Comparison of ENCODE assay signal across 1 cellular context in the genomic region with DNA sequence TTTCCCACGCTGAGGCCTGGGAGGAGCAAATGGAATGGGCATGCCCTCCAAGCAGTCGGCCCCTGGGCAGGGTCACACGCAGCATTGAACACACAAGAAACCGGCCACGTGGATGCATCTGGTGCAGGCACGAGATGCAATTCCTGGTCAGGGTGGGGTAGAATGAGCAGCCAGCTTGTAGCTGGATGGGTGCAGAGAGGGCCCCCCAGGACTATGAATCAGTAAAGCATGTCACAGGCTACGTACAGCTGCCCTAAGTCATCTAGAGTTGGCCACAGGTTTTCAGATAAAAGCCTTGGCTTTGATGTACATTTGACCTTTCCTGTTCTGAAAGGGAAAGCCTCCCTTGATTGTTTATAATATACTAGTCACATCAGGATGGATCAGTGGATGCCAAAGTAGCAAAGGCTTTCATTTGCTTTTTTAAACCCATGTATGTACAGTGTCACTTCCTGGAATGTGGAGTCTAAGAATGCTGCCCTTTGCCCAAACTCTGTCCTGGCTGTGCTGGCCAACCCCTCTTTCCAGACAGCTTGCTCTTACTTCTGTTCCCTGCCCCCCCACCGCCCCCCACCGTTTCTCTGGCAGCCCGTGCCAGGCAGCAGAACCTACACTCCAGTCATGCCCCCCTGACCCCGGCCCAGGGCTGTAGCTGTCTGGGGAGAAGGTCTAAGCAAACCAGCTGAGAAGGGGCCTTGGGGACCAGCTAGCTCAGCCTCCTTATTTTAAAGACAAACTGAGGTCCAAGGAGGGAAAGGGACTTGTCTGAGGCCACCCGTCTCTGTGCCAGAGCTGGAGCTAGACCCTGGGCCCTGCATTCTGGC.
TF ChIP-seq lines count a peak whose summit lies in the region.

No MANE protein-coding gene starts in this region.

TF ChIP-seq in GM23338, 12 proteins besides CTCF, POLR2A, EP300 and RAD21 (continued from another document):
- TF ChIP-seq, protein P1, sequence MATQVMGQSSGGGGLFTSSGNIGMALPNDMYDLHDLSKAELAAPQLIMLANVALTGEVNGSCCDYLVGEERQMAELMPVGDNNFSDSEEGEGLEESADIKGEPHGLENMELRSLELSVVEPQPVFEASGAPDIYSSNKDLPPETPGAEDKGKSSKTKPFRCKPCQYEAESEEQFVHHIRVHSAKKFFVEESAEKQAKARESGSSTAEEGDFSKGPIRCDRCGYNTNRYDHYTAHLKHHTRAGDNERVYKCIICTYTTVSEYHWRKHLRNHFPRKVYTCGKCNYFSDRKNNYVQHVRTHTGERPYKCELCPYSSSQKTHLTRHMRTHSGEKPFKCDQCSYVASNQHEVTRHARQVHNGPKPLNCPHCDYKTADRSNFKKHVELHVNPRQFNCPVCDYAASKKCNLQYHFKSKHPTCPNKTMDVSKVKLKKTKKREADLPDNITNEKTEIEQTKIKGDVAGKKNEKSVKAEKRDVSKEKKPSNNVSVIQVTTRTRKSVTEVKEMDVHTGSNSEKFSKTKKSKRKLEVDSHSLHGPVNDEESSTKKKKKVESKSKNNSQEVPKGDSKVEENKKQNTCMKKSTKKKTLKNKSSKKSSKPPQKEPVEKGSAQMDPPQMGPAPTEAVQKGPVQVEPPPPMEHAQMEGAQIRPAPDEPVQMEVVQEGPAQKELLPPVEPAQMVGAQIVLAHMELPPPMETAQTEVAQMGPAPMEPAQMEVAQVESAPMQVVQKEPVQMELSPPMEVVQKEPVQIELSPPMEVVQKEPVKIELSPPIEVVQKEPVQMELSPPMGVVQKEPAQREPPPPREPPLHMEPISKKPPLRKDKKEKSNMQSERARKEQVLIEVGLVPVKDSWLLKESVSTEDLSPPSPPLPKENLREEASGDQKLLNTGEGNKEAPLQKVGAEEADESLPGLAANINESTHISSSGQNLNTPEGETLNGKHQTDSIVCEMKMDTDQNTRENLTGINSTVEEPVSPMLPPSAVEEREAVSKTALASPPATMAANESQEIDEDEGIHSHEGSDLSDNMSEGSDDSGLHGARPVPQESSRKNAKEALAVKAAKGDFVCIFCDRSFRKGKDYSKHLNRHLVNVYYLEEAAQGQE (IDR thresholded peaks at IDR 0.05; ENCODE audit: unreplicated experiment), result no peak
- TF ChIP-seq EZH2phosphoT487 (IDR thresholded peaks at IDR 0.05; ENCODE audit: unreplicated experiment), result no peak
- no peak for TF ChIP-seq STAT1 (IDR thresholded peaks at IDR 0.05; ENCODE audit: unreplicated experiment)
- TF ChIP-seq, protein P2, sequence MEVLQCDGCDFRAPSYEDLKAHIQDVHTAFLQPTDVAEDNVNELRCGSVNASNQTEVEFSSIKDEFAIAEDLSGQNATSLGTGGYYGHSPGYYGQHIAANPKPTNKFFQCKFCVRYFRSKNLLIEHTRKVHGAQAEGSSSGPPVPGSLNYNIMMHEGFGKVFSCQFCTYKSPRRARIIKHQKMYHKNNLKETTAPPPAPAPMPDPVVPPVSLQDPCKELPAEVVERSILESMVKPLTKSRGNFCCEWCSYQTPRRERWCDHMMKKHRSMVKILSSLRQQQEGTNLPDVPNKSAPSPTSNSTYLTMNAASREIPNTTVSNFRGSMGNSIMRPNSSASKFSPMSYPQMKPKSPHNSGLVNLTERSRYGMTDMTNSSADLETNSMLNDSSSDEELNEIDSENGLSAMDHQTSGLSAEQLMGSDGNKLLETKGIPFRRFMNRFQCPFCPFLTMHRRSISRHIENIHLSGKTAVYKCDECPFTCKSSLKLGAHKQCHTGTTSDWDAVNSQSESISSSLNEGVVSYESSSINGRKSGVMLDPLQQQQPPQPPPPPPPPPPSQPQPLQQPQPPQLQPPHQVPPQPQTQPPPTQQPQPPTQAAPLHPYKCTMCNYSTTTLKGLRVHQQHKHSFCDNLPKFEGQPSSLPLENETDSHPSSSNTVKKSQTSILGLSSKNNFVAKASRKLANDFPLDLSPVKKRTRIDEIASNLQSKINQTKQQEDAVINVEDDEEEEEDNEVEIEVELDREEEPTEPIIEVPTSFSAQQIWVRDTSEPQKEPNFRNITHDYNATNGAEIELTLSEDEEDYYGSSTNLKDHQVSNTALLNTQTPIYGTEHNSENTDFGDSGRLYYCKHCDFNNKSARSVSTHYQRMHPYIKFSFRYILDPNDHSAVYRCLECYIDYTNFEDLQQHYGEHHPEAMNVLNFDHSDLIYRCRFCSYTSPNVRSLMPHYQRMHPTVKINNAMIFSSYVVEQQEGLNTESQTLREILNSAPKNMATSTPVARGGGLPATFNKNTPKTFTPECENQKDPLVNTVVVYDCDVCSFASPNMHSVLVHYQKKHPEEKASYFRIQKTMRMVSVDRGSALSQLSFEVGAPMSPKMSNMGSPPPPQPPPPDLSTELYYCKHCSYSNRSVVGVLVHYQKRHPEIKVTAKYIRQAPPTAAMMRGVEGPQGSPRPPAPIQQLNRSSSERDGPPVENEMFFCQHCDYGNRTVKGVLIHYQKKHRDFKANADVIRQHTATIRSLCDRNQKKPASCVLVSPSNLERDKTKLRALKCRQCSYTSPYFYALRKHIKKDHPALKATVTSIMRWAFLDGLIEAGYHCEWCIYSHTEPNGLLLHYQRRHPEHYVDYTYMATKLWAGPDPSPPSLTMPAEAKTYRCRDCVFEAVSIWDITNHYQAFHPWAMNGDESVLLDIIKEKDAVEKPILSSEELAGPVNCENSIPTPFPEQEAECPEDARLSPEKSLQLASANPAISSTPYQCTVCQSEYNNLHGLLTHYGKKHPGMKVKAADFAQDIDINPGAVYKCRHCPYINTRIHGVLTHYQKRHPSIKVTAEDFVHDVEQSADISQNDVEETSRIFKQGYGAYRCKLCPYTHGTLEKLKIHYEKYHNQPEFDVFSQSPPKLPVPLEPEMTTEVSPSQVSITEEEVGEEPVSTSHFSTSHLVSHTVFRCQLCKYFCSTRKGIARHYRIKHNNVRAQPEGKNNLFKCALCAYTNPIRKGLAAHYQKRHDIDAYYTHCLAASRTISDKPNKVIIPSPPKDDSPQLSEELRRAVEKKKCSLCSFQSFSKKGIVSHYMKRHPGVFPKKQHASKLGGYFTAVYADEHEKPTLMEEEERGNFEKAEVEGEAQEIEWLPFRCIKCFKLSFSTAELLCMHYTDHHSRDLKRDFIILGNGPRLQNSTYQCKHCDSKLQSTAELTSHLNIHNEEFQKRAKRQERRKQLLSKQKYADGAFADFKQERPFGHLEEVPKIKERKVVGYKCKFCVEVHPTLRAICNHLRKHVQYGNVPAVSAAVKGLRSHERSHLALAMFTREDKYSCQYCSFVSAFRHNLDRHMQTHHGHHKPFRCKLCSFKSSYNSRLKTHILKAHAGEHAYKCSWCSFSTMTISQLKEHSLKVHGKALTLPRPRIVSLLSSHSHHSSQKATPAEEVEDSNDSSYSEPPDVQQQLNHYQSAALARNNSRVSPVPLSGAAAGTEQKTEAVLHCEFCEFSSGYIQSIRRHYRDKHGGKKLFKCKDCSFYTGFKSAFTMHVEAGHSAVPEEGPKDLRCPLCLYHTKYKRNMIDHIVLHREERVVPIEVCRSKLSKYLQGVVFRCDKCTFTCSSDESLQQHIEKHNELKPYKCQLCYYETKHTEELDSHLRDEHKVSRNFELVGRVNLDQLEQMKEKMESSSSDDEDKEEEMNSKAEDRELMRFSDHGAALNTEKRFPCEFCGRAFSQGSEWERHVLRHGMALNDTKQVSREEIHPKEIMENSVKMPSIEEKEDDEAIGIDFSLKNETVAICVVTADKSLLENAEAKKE (CRISPR knock-in tag; IDR thresholded peaks at IDR 0.05), result no peak
